In the genomic region with DNA sequence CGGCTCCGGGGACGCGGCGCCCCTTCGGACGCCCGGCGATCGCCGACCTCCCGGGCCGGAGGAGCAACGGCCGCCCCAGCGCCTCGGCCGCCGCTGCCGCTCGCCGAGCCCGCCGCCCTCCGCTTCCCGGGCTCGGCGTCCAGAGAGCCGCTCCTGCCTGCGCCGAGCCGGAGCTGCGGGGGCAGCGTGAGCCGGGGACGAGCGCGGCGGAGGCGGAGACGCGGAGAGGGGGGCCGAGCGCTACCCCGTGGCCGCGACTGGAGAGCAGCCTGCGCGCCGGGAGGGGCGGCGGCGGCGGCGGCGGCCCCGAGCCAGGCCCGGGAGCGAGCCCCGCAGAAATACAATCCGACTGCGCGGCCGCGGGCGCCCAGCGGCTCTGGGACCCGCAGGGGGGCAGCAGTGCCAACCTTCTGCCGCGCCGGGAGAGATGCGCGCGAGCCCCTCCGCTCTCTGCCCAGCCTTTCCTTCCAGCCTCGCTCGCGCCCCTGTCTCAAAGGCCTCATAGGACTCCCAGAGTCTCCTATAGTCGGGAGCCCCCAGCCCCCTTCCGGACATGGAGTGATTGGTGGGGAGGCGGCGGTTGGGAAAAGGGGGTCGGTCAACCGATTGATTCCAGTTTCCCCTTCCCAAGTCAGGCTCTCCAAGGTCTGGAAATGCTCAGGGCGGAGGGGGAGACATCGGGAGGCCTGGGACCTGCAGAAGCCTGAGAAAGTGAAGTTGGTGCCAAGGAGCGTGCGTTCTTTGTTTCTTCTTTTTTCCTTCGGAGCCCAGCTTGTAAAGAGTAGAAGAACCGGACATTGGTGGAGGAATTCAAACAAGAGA, we compare ENCODE assay signal across 8 cellular contexts. TPM values are rescaled to one million over a fixed set of nuclear protein-coding genes. Genes with fewer than 3 reads are reported as not detected.
DNase-seq lines count a peak whose midpoint lies in the region; ATAC-seq and TF ChIP-seq lines count a peak whose summit lies in the region.

No MANE protein-coding gene starts in this region.

- peaks cover 3% of the 10 kb centered on the region for H3K27me3 ChIP-seq in parathyroid adenoma (ENCODE audit: control insufficient read depth, insufficient read depth, low read length)

- ATAC-seq in activated T-cell treated with anti-CD3 and anti-CD28 coated beads, Interleukin-2, amount 50 U/mL, for 72 hours (replicated peaks in 1 of 2) = peak; percentile 48 to 70
- ATAC-seq in left cardiac atrium = peak; percentile 79 to 85
- ATAC-seq in HG03565 (IDR thresholded peaks at IDR 0.05; ENCODE audit: unreplicated experiment) = no peak
- ATAC-seq in HG02798 (IDR thresholded peaks at IDR 0.05; ENCODE audit: poor library complexity, unreplicated experiment) = no peak

- no peaks in the 10 kb centered on the region for H3K36me3 ChIP-seq in parathyroid adenoma (ENCODE audit: control insufficient read depth, insufficient read depth, low read length)

- H3K4me1 Mint-ChIP-seq in activated T-cell treated with anti-CD3 and anti-CD28 coated beads, Interleukin-2, amount 50 U/mL, for 72 hours (ENCODE audit: low read depth) = peaks cover 18% of the 10 kb centered on the region

- H3K4me2 ChIP-seq in parathyroid adenoma (ENCODE audit: low read length) = peak overlapping the region; percentile 59

- H2AFZ ChIP-seq in parathyroid adenoma = peak overlapping the region; percentile 60

- H3K9ac ChIP-seq in parathyroid adenoma = no peak overlapping the region

- no peaks in the 10 kb centered on the region for H3K36me3 Mint-ChIP-seq in activated T-cell treated with anti-CD3 and anti-CD28 coated beads, Interleukin-2, amount 50 U/mL, for 72 hours (ENCODE audit: insufficient read depth in 2 of 2)

- no peak overlapping the region for H3K4me3 ChIP-seq in parathyroid adenoma (ENCODE audit: low read depth, low read length)

- H3K9me3 ChIP-seq in parathyroid adenoma (ENCODE audit: control insufficient read depth, low read length) = no peaks in the 10 kb centered on the region

- H3K27me3 Mint-ChIP-seq in activated T-cell treated with anti-CD3 and anti-CD28 coated beads, Interleukin-2, amount 50 U/mL, for 72 hours (ENCODE audit: low read depth) = peaks cover 26% of the 10 kb centered on the region

- no peaks in the 10 kb centered on the region for H3K9me3 Mint-ChIP-seq in activated T-cell treated with anti-CD3 and anti-CD28 coated beads, Interleukin-2, amount 50 U/mL, for 72 hours

- H3K27ac ChIP-seq in parathyroid adenoma = no peak overlapping the region

- H3K27ac Mint-ChIP-seq in activated T-cell treated with anti-CD3 and anti-CD28 coated beads, Interleukin-2, amount 50 U/mL, for 72 hours = no peak overlapping the region

- TF ChIP-seq CTCF in parathyroid adenoma (IDR thresholded peaks at IDR 0.05) = no peak

- intact Hi-C loops in left cardiac atrium (cut with DNase I) = loop anchor here in 1 of 2 donors (5.0 kb wide), 1 partner anchor 218 kb away; no protein-coding TSS in a partner anchor

- DNase-seq in DMS114 treated with DMSO at 0.1 percent for 48 hours (lab: John Stamatoyannopoulos, UW; ENCODE audit: unreplicated experiment) (peak; percentile 21), NCI-H2227 treated with DMSO at 0.1 percent for 48 hours (lab: John Stamatoyannopoulos, UW) (peak; percentile 62), left cardiac atrium (peak; percentile 57), NAMALWA (ENCODE audit: low spot score) (no peak)
- peak; percentile 27 to 50 for DNase-seq in activated T-cell treated with anti-CD3 and anti-CD28 coated beads, Interleukin-2, amount 50 U/mL, for 72 hours

- H3K4me3 Mint-ChIP-seq in activated T-cell treated with anti-CD3 and anti-CD28 coated beads, Interleukin-2, amount 50 U/mL, for 72 hours = peak overlapping the region; percentile 66 to 67

- no peaks in the 10 kb centered on the region for H3K4me1 ChIP-seq in parathyroid adenoma

- no peaks in the 10 kb centered on the region for H3K79me2 ChIP-seq in parathyroid adenoma

RNA-seq across cellular contexts. Expression of a gene that starts 1.0 kb away (rescaled TPM):
- under 1 TPM; 0.26 to 0.44 TPM for total RNA-seq in activated T-cell treated with anti-CD3 and anti-CD28 coated beads, Interleukin-2, amount 50 U/mL, for 72 hours
- 1 to 10 TPM in 1 of 2 donors, under 1 TPM in 1; 0.94 to 2.1 TPM for total RNA-seq in left cardiac atrium

Comparison
In these comparisons a context has a peak if more than half of its experiments do, and no peak if none do; other contexts are left out.
1. ATAC-seq: peak in activated T-cell treated with anti-CD3 and anti-CD28 coated beads, Interleukin-2, amount 50 U/mL, for 72 hours (2 of 2) and left cardiac atrium (2 of 2); none in HG03565 (single experiment) and HG02798 (single experiment).